27 cellular contexts compared by ENCODE assay signal in genomic region chr15:67850336-67850735, GRCh38. TPM values are rescaled to one million over a fixed set of nuclear protein-coding genes. Genes with fewer than 3 reads are reported as not detected.
"Had no signal": no experiment of that assay in that cellular context is flagged by ENCODE, and none has a peak within 500 bp of the region (broad histone marks: within the 10 kb centered on the region; RNA-seq: fewer than 3 reads in every experiment).

No MANE protein-coding gene starts in this region.

- H2AFZ ChIP-seq: neural progenitor cell had no signal

- H3K4me2 ChIP-seq: neural progenitor cell had no signal

- H3K9me3 ChIP-seq: ascending aorta, esophagus muscularis mucosa, left ventricle myocardium inferior, prostate gland, thoracic aorta, upper lobe of left lung had no signal

- H3K27ac ChIP-seq: ascending aorta, brain microvascular endothelial cell, esophagus muscularis mucosa, left ventricle myocardium inferior, neural progenitor cell, prostate gland, thoracic aorta had no signal

- H3K4me3 ChIP-seq: ascending aorta, esophagus muscularis mucosa, left ventricle myocardium inferior, neural progenitor cell, prostate gland, thoracic aorta, upper lobe of left lung had no signal

- H3K4me1 ChIP-seq: ascending aorta, esophagus muscularis mucosa, left ventricle myocardium inferior, prostate gland had no signal

- H3K36me3 ChIP-seq: ascending aorta, brain microvascular endothelial cell, esophagus muscularis mucosa, left ventricle myocardium inferior, neural progenitor cell, prostate gland, thoracic aorta, upper lobe of left lung had no signal

- H3K27me3 ChIP-seq: ascending aorta, brain microvascular endothelial cell, esophagus muscularis mucosa, neural progenitor cell, upper lobe of left lung had no signal

- DNase-seq: activated B cell treated with CpG ODN at 0.5 μM for 24 hours; activated CD4-positive, alpha-beta memory T cell treated with anti-CD3 and anti-CD28 coated beads for 36 hours; activated CD4-positive, alpha-beta T cell treated with anti-CD3 and anti-CD28 coated beads for 4 hours; activated gamma-delta T cell treated with Interleukin-2 at 50 U/mL for 16 hours; activated T-cell treated with anti-CD3 and anti-CD28 coated beads for 4 hours; brain microvascular endothelial cell; caudate nucleus; effector memory CD4-positive, alpha-beta T cell; glutamatergic neuron; hippocampal formation; left ventricle myocardium inferior; naive thymus-derived CD8-positive, alpha-beta T cell; stimulated activated CD4-positive, alpha-beta T cell treated with anti-CD3 and anti-CD28 coated beads, Interleukin-2, amount 100 ng/mL, for 48 hours; stimulated activated CD8-positive, alpha-beta memory T cell treated with anti-CD3 and anti-CD28 coated beads, Interleukin-4, amount 100 ng/mL, for 48 hours; stimulated activated naive B cell treated with anti-CD40 and anti-IgM and Interleukin-4, amounts not matched to agents 10 μg/mL and 1 μg/mL and 100 μg/mL, for 72 hours; T-helper 17 cell had no signal

- H3K9ac ChIP-seq: neural progenitor cell had no signal

- ATAC-seq: naive thymus-derived CD8-positive, alpha-beta T cell; T-helper 17 cell had no signal

- FAIRE-seq: endothelial cell of umbilical vein, frontal cortex had no signal

RNA-seq across cellular contexts. Expression of gene RNU6-1, which starts 10.5 kb away (rescaled TPM):
- total RNA-seq: activated B cell treated with CpG ODN at 0.5 μM for 24 hours; activated CD4-positive, alpha-beta memory T cell treated with anti-CD3 and anti-CD28 coated beads for 36 hours; ascending aorta; dermis microvascular lymphatic vessel endothelial cell; endothelial cell of umbilical vein; esophagus muscularis mucosa; frontal cortex; left ventricle myocardium inferior; lung microvascular endothelial cell; naive thymus-derived CD8-positive, alpha-beta T cell; osteoblast; prostate gland; T-helper 17 cell; thoracic aorta; upper lobe of left lung had no signal
- polyA plus RNA-seq: endothelial cell of umbilical vein; naive thymus-derived CD8-positive, alpha-beta T cell had no signal

RNA-seq across cellular contexts. Expression of gene SKOR1, which starts 25.0 kb away (rescaled TPM):
- total RNA-seq: ascending aorta had no signal
